In the genomic region with DNA sequence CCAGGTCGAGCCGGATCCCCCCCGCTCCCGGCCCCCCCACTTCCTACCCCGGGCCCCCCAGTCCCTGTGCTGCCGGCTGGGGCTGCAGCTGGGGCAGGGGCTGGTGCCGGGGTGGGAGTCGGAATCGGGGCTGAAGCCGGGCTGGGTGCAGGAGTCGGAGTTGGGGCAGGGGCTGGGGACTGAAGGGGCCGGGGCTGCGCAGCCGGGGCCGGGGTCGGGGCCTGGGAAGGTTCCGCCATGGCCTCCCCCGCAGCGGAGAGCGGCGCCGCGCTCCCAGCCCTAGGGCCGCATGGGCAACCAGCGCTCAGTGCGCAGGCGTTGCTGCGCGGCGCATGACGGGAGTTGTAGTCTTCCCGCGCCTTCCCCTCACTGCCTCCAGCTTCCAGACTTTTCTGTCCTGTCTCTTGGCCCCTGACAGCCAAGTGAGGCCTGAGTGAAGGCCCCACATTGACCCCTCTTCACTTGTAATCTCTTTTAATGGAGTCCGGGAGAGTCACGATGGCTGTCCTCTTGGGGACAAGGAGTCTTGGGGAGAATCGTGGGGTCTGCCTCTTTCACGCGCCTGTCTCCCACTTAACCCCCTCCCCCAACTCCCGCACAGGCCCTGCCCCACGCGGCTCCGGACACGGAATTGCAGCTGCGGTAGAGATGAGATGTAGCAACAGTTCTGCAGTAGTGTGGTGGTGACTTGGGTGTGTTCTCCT, we compare ENCODE assay signal across 8 cellular contexts. TPM values are rescaled to one million over a fixed set of nuclear protein-coding genes. Genes with fewer than 3 reads are reported as not detected.
DNase-seq lines count a peak whose midpoint lies in the region; ATAC-seq, FAIRE-seq and TF ChIP-seq lines count a peak whose summit lies in the region.

A gene (minus strand): TSS at position 302 of the 704 bp plus-strand sequence. CDS start 63 bp downstream, at position 239.

- H2BK12ac ChIP-seq in H1 (ENCODE audit: low read depth, low read length) = peak within 1 kb of the TSS; percentile 75; the same call in 1 of the 2 replicates

- H3K4me2 ChIP-seq in H1 (ENCODE audit: insufficient read depth in 1 of 2, low read depth in 2 of 2, low read length in 2 of 2) (peak within 1 kb of the TSS; percentile 70 to 80), mesendoderm (ENCODE audit: low read length) (peak within 1 kb of the TSS; percentile 4)

- H2BK120ac ChIP-seq in H1 (replicated peaks; ENCODE audit: low read depth, low read length) (no peak within 1 kb of the TSS), mesendoderm (ENCODE audit: low read depth, low read length) (peak within 1 kb of the TSS; percentile 90)

- H3K14ac ChIP-seq in H1 (ENCODE audit: insufficient read length) = no peak within 1 kb of the TSS

- H3K4ac ChIP-seq in H1 (replicated peaks; ENCODE audit: insufficient read length, low read depth, low read length) = peak within 1 kb of the TSS; percentile 17
- H3K4ac ChIP-seq in mesendoderm (ENCODE audit: low read depth, low read length) = peak within 1 kb of the TSS; percentile 98

- H3K23ac ChIP-seq in H1 (ENCODE audit: insufficient read length) (no peak within 1 kb of the TSS), mesendoderm (ENCODE audit: low read length) (no peak within 1 kb of the TSS)

- TF ChIP-seq EP300 in H1 (IDR thresholded peaks at IDR 0.05; ENCODE audit: borderline replicate concordance in 1 of 2, low read depth in 2 of 2, low read length in 2 of 2) = no peak

- H3K9me3 ChIP-seq in H1 (ENCODE audit: insufficient read depth in 2 of 2, low read depth in 1 of 2, low read length in 1 of 2) = no peaks in the 10 kb centered on the region

- H3K23me2 ChIP-seq in H1 (ENCODE audit: low read depth, low read length) = peaks cover 10% of the 10 kb centered on the region

- H3K56ac ChIP-seq in H1 (replicated peaks; ENCODE audit: insufficient read length, low read depth, low read length) = peak within 1 kb of the TSS; percentile 7
- H3K56ac ChIP-seq in mesendoderm (ENCODE audit: low read length) = peak within 1 kb of the TSS; percentile 86

- POLR2A ChIA-PET in H1 (lab: Charles Lee; ENCODE audit: partially characterized antibody) = interaction anchor here (0.6 to 3.8 kb wide), 17 partner anchors 9 to 164 kb away, joined by 3 to 51 read pairs (median 5); a partner anchor contains a TSS

- H3K9ac ChIP-seq in H1 (replicated peaks in 1 of 4; ENCODE audit: extremely low read depth in 1 of 4, low read depth in 3 of 4, low read length in 3 of 4) (peak within 1 kb of the TSS in 2 of 4 experiments; percentile 29 to 48; a peak in 3 of 7 replicates), mesendoderm (ENCODE audit: low read length) (peak within 1 kb of the TSS; percentile 68)

- no peak within 1 kb of the TSS; the same call in 1 of the 2 replicates for H3K27ac ChIP-seq in H1 (ENCODE audit: low read depth, low read length)
- H3K27ac ChIP-seq in mesendoderm (ENCODE audit: low read depth, low read length) = no peak within 1 kb of the TSS

- TF ChIP-seq POLR2A in H1 (IDR thresholded peaks at IDR 0.05; ENCODE audit: control extremely low read depth in 1 of 2, low read depth in 2 of 2, low read length in 2 of 2) = peak in 1 of 2 experiments; percentile 81; a peak in 2 of 3 replicates

- 0 out of 2 replicates have a peak within 1 kb of the TSS, but pooled peaks have one; percentile 61 for H2AK5ac ChIP-seq in H1 (ENCODE audit: low read depth, low read length)
- H2AK5ac ChIP-seq in mesendoderm (ENCODE audit: low read length) = no peak within 1 kb of the TSS

- peaks cover 8 to 15% (median 11%) of the 10 kb centered on the region in 4 experiments; a peak in 7 of 8 replicates for H3K36me3 ChIP-seq in H1 (ENCODE audit: control insufficient read depth in 2 of 4, insufficient read depth in 4 of 4, low read length in 3 of 4)
- peaks cover 6% of the 10 kb centered on the region for H3K36me3 ChIP-seq in mesendoderm (ENCODE audit: control insufficient read depth, insufficient read depth, low read length)

- peak within 1 kb of the TSS; percentile 38 to 84 (median 60) for H3K4me3 ChIP-seq in H1 (ENCODE audit: extremely low read depth in 1 of 4, insufficient read depth in 2 of 4, low read depth in 3 of 4, low read length in 4 of 4)
- H3K4me3 ChIP-seq in mesendoderm (ENCODE audit: low read length) = peak within 1 kb of the TSS; percentile 28

- FAIRE-seq in H1 (lab: Jason Lieb, UNC) = peak; percentile 68

- no peak within 1 kb of the TSS for H2BK20ac ChIP-seq in H1 (ENCODE audit: low read length)

- H4K8ac ChIP-seq in H1 (ENCODE audit: extremely low read depth, insufficient read depth, low read length) (peak within 1 kb of the TSS; percentile 16; the same call in 1 of the 2 replicates), mesendoderm (ENCODE audit: low read depth, low read length) (peak within 1 kb of the TSS; percentile 97)

- no peaks in the 10 kb centered on the region; the same call in 1 of the 2 replicates for H3K79me1 ChIP-seq in H1 (ENCODE audit: low read depth, low read length)
- no peaks in the 10 kb centered on the region for H3K79me1 ChIP-seq in mesendoderm (ENCODE audit: low read length)

- H3K79me2 ChIP-seq in H1 (ENCODE audit: control insufficient read depth in 1 of 2, insufficient read depth in 2 of 2, low read length in 2 of 2) (no peaks in the 10 kb centered on the region), mesendoderm (ENCODE audit: control insufficient read depth, insufficient read depth, low read length) (no peaks in the 10 kb centered on the region)

- H2BK15ac ChIP-seq in H1 (ENCODE audit: low read length) (peak within 1 kb of the TSS; percentile 29; the same call in 1 of the 2 replicates), mesendoderm (replicated peaks; ENCODE audit: low read depth) (no peak within 1 kb of the TSS)

- peaks cover 0 to 5% of the 10 kb centered on the region in 2 experiments for H4K20me1 ChIP-seq in H1 (replicated peaks in 1 of 2; ENCODE audit: control insufficient read depth in 1 of 2, insufficient read depth in 2 of 2, low read length in 2 of 2)

- H3K27me3 ChIP-seq in H1 (replicated peaks in 1 of 4; ENCODE audit: control insufficient read depth in 3 of 4, extremely low read depth in 1 of 4, insufficient read depth in 3 of 4, low read length in 3 of 4) (no peaks in the 10 kb centered on the region; a peak in 2 of 7 replicates), mesendoderm (ENCODE audit: insufficient read depth, low read length, poor library complexity) (no peaks in the 10 kb centered on the region)

- H3K4me1 ChIP-seq in H1 (replicated peaks in 1 of 4; ENCODE audit: control insufficient read depth in 3 of 4, insufficient read depth in 4 of 4, low read length in 3 of 4) = peaks cover 0 to 17% (median 13%) of the 10 kb centered on the region in 4 experiments; a peak in 6 of 7 replicates
- H3K4me1 ChIP-seq in mesendoderm (ENCODE audit: control insufficient read depth, low read depth, low read length) = peaks cover 2% of the 10 kb centered on the region

- peak within 1 kb of the TSS; percentile 46 for H4K91ac ChIP-seq in H1 (replicated peaks; ENCODE audit: insufficient read length, low read length)

- no peak within 1 kb of the TSS; the same call in 1 of the 2 replicates for H2BK5ac ChIP-seq in H1 (ENCODE audit: low read depth, low read length)
- no peak within 1 kb of the TSS for H2BK5ac ChIP-seq in mesendoderm (ENCODE audit: low read length)

- TF ChIP-seq RAD21 in H1 (IDR thresholded peaks at IDR 0.05 in 1 of 2, conservative IDR thresholded peaks at IDR 0.05 in 1 of 2; ENCODE audit: low read depth in 2 of 2, low read length in 2 of 2) = no peak

- CTCF ChIA-PET in H1 (lab: Charles Lee; ENCODE audit: partially characterized antibody) = interaction anchor here (0.7 to 39.4 kb wide), 16 partner anchors 10 to 118 kb away, joined by 3 to 1084 read pairs (median 7); a partner anchor contains a TSS

- WGBS in H1 (ENCODE audit: extremely low coverage in 1 of 2, insufficient coverage in 1 of 2, insufficient read length in 1 of 2, insufficient replicate concordance in 2 of 2, low coverage in 1 of 2, low lambda C conversion rate in 2 of 2, missing lambda C conversion rate in 1 of 2), 2 experiments = 38% methylated on average over 16 of the region's 44 CpGs; no CpG with 5 or more reads in 1 of the 2 experiments
- no CpG with 5 or more reads among the region's 44 CpGs for WGBS in mesendoderm (ENCODE audit: extremely low coverage, insufficient coverage, low lambda C conversion rate)

- no peak for TF ChIP-seq CTCF in H1 (IDR thresholded peaks at IDR 0.05; ENCODE audit: control extremely low read depth in 1 of 3, insufficient read depth in 1 of 3, low read depth in 1 of 3, low read length in 3 of 3)

- H4K5ac ChIP-seq in H1 (ENCODE audit: insufficient read length, low read depth, low read length) = peak within 1 kb of the TSS; percentile 23
- no peak within 1 kb of the TSS for H4K5ac ChIP-seq in mesendoderm (ENCODE audit: low read length)

- DNase-seq in NCI-H524 (lab: John Stamatoyannopoulos, UW) (peak; percentile 70 to 85), NCI-H524 treated with DMSO at 0.1 percent for 48 hours (lab: John Stamatoyannopoulos, UW) (no peak), NOMO-1 treated with dmso at 0.1 percent for 144 hours (lab: John Stamatoyannopoulos, UW; ENCODE audit: unreplicated experiment) (peak; percentile 49), H1 (ENCODE audit: low read depth in 1 of 2, low spot score in 2 of 2) (peak; percentile 43 to 86), mesendoderm (peak; percentile 91)
- DNase-seq in activated CD8-positive, alpha-beta memory T cell treated with anti-CD3 and anti-CD28 coated beads for 48 hours (ENCODE audit: low read depth in 2 of 3, low spot score in 2 of 3) = peak; percentile 35 to 62 (median 55)
- DNase-seq in stimulated activated CD8-positive, alpha-beta memory T cell treated with anti-CD3 and anti-CD28 coated beads, Interleukin-12 subunit alpha, Interleukin-12 subunit beta, amount 100 ng/mL, for 24 hours (ENCODE audit: extremely low read depth) = peak; percentile 58

- H3K18ac ChIP-seq in H1 (ENCODE audit: extremely low read depth, low read length) = peak within 1 kb of the TSS; percentile 51
- H3K18ac ChIP-seq in mesendoderm (ENCODE audit: low read length) = peak within 1 kb of the TSS; percentile 98

- ATAC-seq in HG03196 (IDR thresholded peaks at IDR 0.05; ENCODE audit: unreplicated experiment) = peak; percentile 54

- no peak within 1 kb of the TSS for H2AFZ ChIP-seq in H1 (ENCODE audit: low read length)

TF ChIP-seq in H1, 55 proteins besides CTCF, POLR2A, EP300 and RAD21 (continues in another document):
- TF ChIP-seq BACH1 (IDR thresholded peaks at IDR 0.05; ENCODE audit: low read length) (no peak), NRF1 (IDR thresholded peaks at IDR 0.05; ENCODE audit: low read depth, low read length) (peak; percentile 82), CBX5 (IDR thresholded peaks at IDR 0.05; ENCODE audit: low read depth, low read length) (no peak)

RNA-seq across cellular contexts. Expression of the gene that starts here (rescaled TPM):
- total RNA-seq in H1 (2021; fragmentation: NEBNext Ultra II Directional; extraction: Animal tissue kit (Norgen Biotek cat#: 25700)) = 32.5 and 34.2 TPM in 2 replicates
- 40.1 and 52.5 TPM in 2 replicates for polyA plus RNA-seq in H1 (2011; rRNA removed)
- 48.0 TPM for polyA plus RNA-seq in H1 (2011; cell fraction: cytosol; rRNA removed)
- 342 TPM for polyA plus RNA-seq in H1 (2011; cell fraction: nucleus; rRNA removed)
- polyA plus RNA-seq in H1 (2012, experiment 1 of 2) = 29.3 to 46.0 TPM (median 39.5 TPM) in 4 replicates
- 24.5 TPM for polyA plus RNA-seq in H1 (2012, experiment 2 of 2)
- polyA plus RNA-seq in H1 (2013, experiment 1 of 2) = 38.2 TPM
- polyA plus RNA-seq in H1 (2013, experiment 2 of 2) = 33.7 TPM
- 17.6 and 21.1 TPM in 2 replicates for polyA minus RNA-seq in H1 (2011; rRNA and poly(A)+ RNA removed)
- polyA minus RNA-seq in H1 (2011; cell fraction: cytosol; rRNA and poly(A)+ RNA removed) = 11.9 TPM
- polyA minus RNA-seq in H1 (2011; cell fraction: nucleus; rRNA and poly(A)+ RNA removed) = 29.5 TPM
- polyA plus RNA-seq in mesendoderm (2013, experiment 1 of 2) = 24.6 TPM
- 23.2 TPM for polyA plus RNA-seq in mesendoderm (2013, experiment 2 of 2)
